In genomic region chr1:94567975-94568607, GRCh38 we compare ENCODE assay signal across 1 cellular context. TPM values are rescaled to one million over a fixed set of nuclear protein-coding genes. Genes with fewer than 3 reads are reported as not detected.
"Had no signal": no experiment of that assay in that cellular context is flagged by ENCODE, and none has a peak within 500 bp of the region (broad histone marks: within the 10 kb centered on the region; RNA-seq: fewer than 3 reads in every experiment).

No MANE protein-coding gene starts in this region.

RNA-seq across cellular contexts. Expression of gene F3, which starts 26.5 kb away (rescaled TPM):
- total RNA-seq: OCI-LY7 had no signal
